In genomic region chr20:58048096-58048702, GRCh38 we compare ENCODE assay signal across 10 cellular contexts.
DNase-seq lines count a peak whose midpoint lies in the region; ATAC-seq and TF ChIP-seq lines count a peak whose summit lies in the region.
"Had no signal": no experiment of that assay in that cellular context is flagged by ENCODE, and none has a peak within 500 bp of the region (broad histone marks: within the 10 kb centered on the region; RNA-seq: fewer than 3 reads in every experiment).

No MANE protein-coding gene starts in this region.

- CTCF ChIA-PET in activated CD4-positive, alpha-beta T cell treated with anti-CD3 and anti-CD28 coated beads, Interleukin-2, amount 10 ng/mL, durations not matched to agents 7 days and 5 days (lab: Charles Lee) = no interaction called here

- POLR2A ChIA-PET in activated CD4-positive, alpha-beta T cell treated with anti-CD3 and anti-CD28 coated beads, Interleukin-2, amount 10 ng/mL, durations not matched to agents 7 days and 5 days (lab: Charles Lee) = no interaction called here

- no peak for TF ChIP-seq CTCF in VCaP (conservative IDR thresholded peaks at IDR 0.05)

- H3K9me3 Mint-ChIP-seq in activated CD4-positive, alpha-beta T cell treated with anti-CD3 and anti-CD28 coated beads, Interleukin-2, amount 10 ng/mL, durations not matched to agents 7 days and 5 days = peaks cover 4% of the 10 kb centered on the region

- peak; percentile 58 for DNase-seq in AG08395 (ENCODE audit: low spot score)
- DNase-seq in HT-29 (ENCODE audit: low spot score) = peak; percentile 62
- DNase-seq in iPS-NIHi7 (ENCODE audit: extremely low spot score) = peak; percentile 80
- no peak for DNase-seq in epidermal melanocyte (ENCODE audit: insufficient read length, low spot score)
- no peak for DNase-seq in activated CD4-positive, alpha-beta T cell treated with anti-CD3 and anti-CD28 coated beads, Interleukin-2, amount 10 ng/mL, durations not matched to agents 7 days and 5 days
- DNase-seq: activated naive CD4-positive, alpha-beta T cell treated with anti-CD3 and anti-CD28 coated beads, Interleukin-2, amount 50 U/mL, for 16 hours; NCI-H774 had no signal

- no peak overlapping the region for H3K27ac Mint-ChIP-seq in activated CD4-positive, alpha-beta T cell treated with anti-CD3 and anti-CD28 coated beads, Interleukin-2, amount 10 ng/mL, durations not matched to agents 7 days and 5 days

- no peaks in the 10 kb centered on the region for H3K4me1 Mint-ChIP-seq in activated CD4-positive, alpha-beta T cell treated with anti-CD3 and anti-CD28 coated beads, Interleukin-2, amount 10 ng/mL, durations not matched to agents 7 days and 5 days

- no peak overlapping the region for H3K4me3 Mint-ChIP-seq in activated CD4-positive, alpha-beta T cell treated with anti-CD3 and anti-CD28 coated beads, Interleukin-2, amount 10 ng/mL, durations not matched to agents 7 days and 5 days

- H3K27me3 Mint-ChIP-seq in activated CD4-positive, alpha-beta T cell treated with anti-CD3 and anti-CD28 coated beads, Interleukin-2, amount 10 ng/mL, durations not matched to agents 7 days and 5 days = peaks cover 3% of the 10 kb centered on the region

- peak overlapping the region; percentile 48 for H3K27ac ChIP-seq in VCaP

- no peaks in the 10 kb centered on the region for H3K36me3 Mint-ChIP-seq in activated CD4-positive, alpha-beta T cell treated with anti-CD3 and anti-CD28 coated beads, Interleukin-2, amount 10 ng/mL, durations not matched to agents 7 days and 5 days (ENCODE audit: low read depth)

- ATAC-seq in GM21515 (IDR thresholded peaks at IDR 0.05; ENCODE audit: unreplicated experiment) = no peak
- no peak for ATAC-seq in GM18868 (IDR thresholded peaks at IDR 0.05; ENCODE audit: unreplicated experiment)

Comparison
In these comparisons a context has a peak if more than half of its experiments do, and no peak if none do; other contexts are left out.
1. DNase-seq: peak in AG08395 (single experiment), HT-29 (single experiment) and iPS-NIHi7 (single experiment); none in epidermal melanocyte (single experiment) and activated CD4-positive, alpha-beta T cell treated with anti-CD3 and anti-CD28 coated beads, Interleukin-2, amount 10 ng/mL, durations not matched to agents 7 days and 5 days (single experiment).